ENCODE assay signal across 16 cellular contexts in genomic region chr2:238346539-238346938, GRCh38. TPM values are rescaled to one million over a fixed set of nuclear protein-coding genes. Genes with fewer than 3 reads are reported as not detected.
DNase-seq lines count a peak whose midpoint lies in the region; ATAC-seq and TF ChIP-seq lines count a peak whose summit lies in the region.
"Had no signal": no experiment of that assay in that cellular context is flagged by ENCODE, and none has a peak within 500 bp of the region (broad histone marks: within the 10 kb centered on the region; RNA-seq: fewer than 3 reads in every experiment).

No MANE protein-coding gene starts in this region.

- peaks cover 16% of the 10 kb centered on the region for H3K4me1 Mint-ChIP-seq in activated B cell treated with CpG ODN at 0.5 μM for 24 hours
- H3K4me1 Mint-ChIP-seq in stimulated activated memory B cell treated with anti-CD40 and anti-IgM and Interleukin-4, amounts not matched to agents 10 μg/mL and 1 μg/mL and 100 μg/mL, for 72 hours, result peaks cover 10% of the 10 kb centered on the region
- H3K4me1 Mint-ChIP-seq: CD4-positive, CD25-positive, alpha-beta regulatory T cell had no signal

- intact Hi-C loops in activated B cell treated with CpG ODN at 0.5 μM for 24 hours (cut with micrococcal nuclease), result no loop called here

- H3K27ac Mint-ChIP-seq in activated B cell treated with CpG ODN at 0.5 μM for 24 hours, result no peak overlapping the region
- H3K27ac Mint-ChIP-seq in stimulated activated memory B cell treated with anti-CD40 and anti-IgM and Interleukin-4, amounts not matched to agents 10 μg/mL and 1 μg/mL and 100 μg/mL, for 72 hours, result no peak overlapping the region

- POLR2A ChIA-PET in activated B cell treated with CpG ODN at 0.5 μM for 24 hours (lab: Charles Lee), result no interaction called here

- TF ChIP-seq CTCF in activated B cell treated with CpG ODN at 0.5 μM for 24 hours (IDR thresholded peaks at IDR 0.05), result no peak

- DNase-seq in NCI-H2227 (lab: John Stamatoyannopoulos, UW; ENCODE audit: unreplicated experiment), result peak; percentile 22
- DNase-seq in NCI-H2227 treated with DMSO at 0.1 percent for 48 hours (lab: John Stamatoyannopoulos, UW), result no peak
- DNase-seq in activated B cell treated with CpG ODN at 0.5 μM for 24 hours, result no peak
- no peak for DNase-seq in activated naive CD4-positive, alpha-beta T cell (lab: John Stamatoyannopoulos, UW)
- DNase-seq in SIG-M5 treated with dmso at 0.1 percent for 504 hours (lab: John Stamatoyannopoulos, UW; ENCODE audit: unreplicated experiment), result no peak
- no peak for DNase-seq in C1 segment of cervical spinal cord (lab: John Stamatoyannopoulos, UW)
- DNase-seq: 8988T; Calu3; CD4-positive, CD25-positive, alpha-beta regulatory T cell; KG1; NCI-H1092; NCI-H1694 treated with DMSO at 0.1 percent for 48 hours; NCI-H446 treated with DMSO at 0.1 percent for 48 hours; NCI-H748 treated with DMSO at 0.1 percent for 48 hours had no signal

- no peaks in the 10 kb centered on the region for H3K9me3 Mint-ChIP-seq in activated B cell treated with CpG ODN at 0.5 μM for 24 hours
- no peaks in the 10 kb centered on the region for H3K9me3 Mint-ChIP-seq in stimulated activated memory B cell treated with anti-CD40 and anti-IgM and Interleukin-4, amounts not matched to agents 10 μg/mL and 1 μg/mL and 100 μg/mL, for 72 hours
- H3K9me3 Mint-ChIP-seq: CD4-positive, CD25-positive, alpha-beta regulatory T cell had no signal

- CTCF ChIA-PET in activated B cell treated with CpG ODN at 0.5 μM for 24 hours (lab: Charles Lee), result no interaction called here

- H3K27me3 Mint-ChIP-seq in activated B cell treated with CpG ODN at 0.5 μM for 24 hours, result no peaks in the 10 kb centered on the region
- H3K27me3 Mint-ChIP-seq in stimulated activated memory B cell treated with anti-CD40 and anti-IgM and Interleukin-4, amounts not matched to agents 10 μg/mL and 1 μg/mL and 100 μg/mL, for 72 hours, result no peaks in the 10 kb centered on the region
- H3K27me3 Mint-ChIP-seq: CD4-positive, CD25-positive, alpha-beta regulatory T cell had no signal

- ATAC-seq in GM21528 (IDR thresholded peaks at IDR 0.05; ENCODE audit: low FRiP score, unreplicated experiment) (peak; percentile 78), activated B cell treated with CpG ODN at 0.5 μM for 24 hours (ENCODE audit: low read depth) (peak; percentile 70)
- peak; percentile 47 for ATAC-seq in stimulated activated memory B cell treated with anti-CD40 and anti-IgM and Interleukin-4, amounts not matched to agents 10 μg/mL and 1 μg/mL and 100 μg/mL, for 72 hours

- H3K36me3 Mint-ChIP-seq in activated B cell treated with CpG ODN at 0.5 μM for 24 hours (ENCODE audit: low read depth), result peaks cover 4% of the 10 kb centered on the region
- peaks cover 14% of the 10 kb centered on the region for H3K36me3 Mint-ChIP-seq in stimulated activated memory B cell treated with anti-CD40 and anti-IgM and Interleukin-4, amounts not matched to agents 10 μg/mL and 1 μg/mL and 100 μg/mL, for 72 hours

- no peak overlapping the region for H3K4me3 Mint-ChIP-seq in activated B cell treated with CpG ODN at 0.5 μM for 24 hours
- no peak overlapping the region for H3K4me3 Mint-ChIP-seq in stimulated activated memory B cell treated with anti-CD40 and anti-IgM and Interleukin-4, amounts not matched to agents 10 μg/mL and 1 μg/mL and 100 μg/mL, for 72 hours
- H3K4me3 Mint-ChIP-seq: CD4-positive, CD25-positive, alpha-beta regulatory T cell had no signal

RNA-seq across cellular contexts. Expression of gene TRAF3IP1, which starts 26.2 kb away (rescaled TPM):
- total RNA-seq in activated B cell treated with CpG ODN at 0.5 μM for 24 hours, result 9.5 and 9.9 TPM in 2 replicates

RNA-seq across cellular contexts. Expression of gene PER2, which starts 58.1 kb away (rescaled TPM):
- total RNA-seq in activated B cell treated with CpG ODN at 0.5 μM for 24 hours, result 15.8 and 16.6 TPM in 2 replicates
